ENCODE assay signal across 20 cellular contexts in genomic region chr11:2562897-2563215, GRCh38.
"Had no signal": no experiment of that assay in that cellular context is flagged by ENCODE, and none has a peak within 500 bp of the region (broad histone marks: within the 10 kb centered on the region; RNA-seq: fewer than 3 reads in every experiment).

No MANE protein-coding gene starts in this region.

- H3K4me2 ChIP-seq: SK-N-SH had no signal

- H3K4me3 ChIP-seq: ascending aorta had no signal

- H3K36me3 ChIP-seq: ascending aorta had no signal

- DNase-seq: activated CD4-positive, alpha-beta memory T cell treated with anti-CD3 and anti-CD28 coated beads, Interleukin-2, amount 10 ng/mL, durations not matched to agents 7 days and 5 days; activated CD4-positive, alpha-beta T cell treated with anti-CD3 and anti-CD28 coated beads for 36 hours; activated CD4-positive, alpha-beta T cell treated with anti-CD3 and anti-CD28 coated beads, Interleukin-2, amount 50 U/mL, for 1 hour; activated gamma-delta T cell treated with Interleukin-2 at 50 U/mL for 16 hours; activated T-cell treated with anti-CD3 and anti-CD28 coated beads for 4 hours; activated T-cell treated with anti-CD3 and anti-CD28 coated beads, Interleukin-2, amount 50 U/mL, for 48 hours; amniotic stem cell; Karpas-422; NCI-H1105 treated with DMSO at 0.1 percent for 48 hours; NCI-H1436 treated with DMSO at 0.1 percent for 48 hours; NCI-H187; NCI-H2081; PC-3; SK-N-SH had no signal

- ATAC-seq: activated CD4-positive, alpha-beta T cell treated with anti-CD3 and anti-CD28 coated beads for 36 hours; PC-3 had no signal

- H3K4me1 Mint-ChIP-seq: activated CD4-positive, alpha-beta memory T cell treated with anti-CD3 and anti-CD28 coated beads, Interleukin-2, amount 10 ng/mL, durations not matched to agents 7 days and 5 days; activated CD4-positive, alpha-beta T cell treated with anti-CD3 and anti-CD28 coated beads for 36 hours; central memory CD8-positive, alpha-beta T cell had no signal

- H3K9me3 Mint-ChIP-seq: activated CD4-positive, alpha-beta memory T cell treated with anti-CD3 and anti-CD28 coated beads, Interleukin-2, amount 10 ng/mL, durations not matched to agents 7 days and 5 days; activated naive CD4-positive, alpha-beta T cell treated with anti-CD3 and anti-CD28 coated beads, Interleukin-2, amount 50 U/mL, for 24 hours; activated T-helper 2 cell treated with anti-CD3 and anti-CD28 coated beads, Interferon-gamma antibody, Interleukin-2, Interleukin-4, amounts not matched to agents 10 μg/mL and 5 μg/mL and 100 μg/mL, durations not matched to agents 14 hours and 24 hours and 36 hours; central memory CD8-positive, alpha-beta T cell had no signal

- H3K9ac ChIP-seq: SK-N-SH had no signal

- H3K36me3 Mint-ChIP-seq: activated naive CD4-positive, alpha-beta T cell treated with anti-CD3 and anti-CD28 coated beads, Interleukin-2, amount 50 U/mL, for 24 hours; brain had no signal

- H3K27me3 ChIP-seq: ascending aorta had no signal

- H3K27ac ChIP-seq: ascending aorta, VCaP had no signal

- H3K9me3 ChIP-seq: ascending aorta, SK-N-SH had no signal

- H3K27ac Mint-ChIP-seq: activated CD4-positive, alpha-beta memory T cell treated with anti-CD3 and anti-CD28 coated beads, Interleukin-2, amount 10 ng/mL, durations not matched to agents 7 days and 5 days; activated CD4-positive, alpha-beta T cell treated with anti-CD3 and anti-CD28 coated beads for 36 hours; activated naive CD4-positive, alpha-beta T cell treated with anti-CD3 and anti-CD28 coated beads, Interleukin-2, amount 50 U/mL, for 24 hours; activated T-helper 2 cell treated with anti-CD3 and anti-CD28 coated beads, Interferon-gamma antibody, Interleukin-2, Interleukin-4, amounts not matched to agents 10 μg/mL and 5 μg/mL and 100 μg/mL, durations not matched to agents 14 hours and 24 hours and 36 hours had no signal

- H3K27me3 Mint-ChIP-seq: activated CD4-positive, alpha-beta memory T cell treated with anti-CD3 and anti-CD28 coated beads, Interleukin-2, amount 10 ng/mL, durations not matched to agents 7 days and 5 days; activated CD4-positive, alpha-beta T cell treated with anti-CD3 and anti-CD28 coated beads for 36 hours; activated naive CD4-positive, alpha-beta T cell treated with anti-CD3 and anti-CD28 coated beads, Interleukin-2, amount 50 U/mL, for 24 hours; central memory CD8-positive, alpha-beta T cell had no signal

- H3K4me1 ChIP-seq: ascending aorta had no signal

- H3K4me3 Mint-ChIP-seq: activated CD4-positive, alpha-beta memory T cell treated with anti-CD3 and anti-CD28 coated beads, Interleukin-2, amount 10 ng/mL, durations not matched to agents 7 days and 5 days; activated CD4-positive, alpha-beta T cell treated with anti-CD3 and anti-CD28 coated beads for 36 hours; activated naive CD4-positive, alpha-beta T cell treated with anti-CD3 and anti-CD28 coated beads, Interleukin-2, amount 50 U/mL, for 24 hours; brain; central memory CD8-positive, alpha-beta T cell had no signal
